Comparison of ENCODE assay signal across 9 cellular contexts in genomic region chr11:35945137-35945518, GRCh38. TPM values are rescaled to one million over a fixed set of nuclear protein-coding genes. Genes with fewer than 3 reads are reported as not detected.
DNase-seq lines count a peak whose midpoint lies in the region; ATAC-seq and TF ChIP-seq lines count a peak whose summit lies in the region.
"Had no signal": no experiment of that assay in that cellular context is flagged by ENCODE, and none has a peak within 500 bp of the region (broad histone marks: within the 10 kb centered on the region; RNA-seq: fewer than 3 reads in every experiment).

No MANE protein-coding gene starts in this region.

- peak overlapping the region; percentile 53 to 73 for H3K4me3 ChIP-seq in SK-N-SH (ENCODE audit: low read depth in 2 of 2, low read length in 1 of 2)

- no peak for TF ChIP-seq EP300 in SK-N-SH (IDR thresholded peaks at IDR 0.05; ENCODE audit: borderline replicate concordance in 1 of 2, low read depth in 1 of 2, low read length in 1 of 2)

- peaks cover 42% of the 10 kb centered on the region for H3K27me3 Mint-ChIP-seq in activated CD4-positive, alpha-beta memory T cell treated with anti-CD3 and anti-CD28 coated beads, Interleukin-2, amount 10 ng/mL, durations not matched to agents 7 days and 5 days
- H3K27me3 Mint-ChIP-seq in glutamatergic neuron (ENCODE audit: unreplicated experiment): peaks cover 5% of the 10 kb centered on the region

- no peak for TF ChIP-seq CTCF in SK-N-SH (IDR thresholded peaks at IDR 0.05)
- no peak for TF ChIP-seq CTCF in glutamatergic neuron (IDR thresholded peaks at IDR 0.05; ENCODE audit: partially characterized antibody, unreplicated experiment)

- peaks cover 12% of the 10 kb centered on the region in 2 experiments; a peak in 2 of 4 replicates for H3K4me1 ChIP-seq in SK-N-SH (ENCODE audit: control insufficient read depth in 1 of 2, insufficient read depth in 2 of 2, low read depth in 1 of 2, low read length in 1 of 2)

- DNase-seq in SK-N-SH: no peak
- DNase-seq in activated CD4-positive, alpha-beta memory T cell treated with anti-CD3 and anti-CD28 coated beads, Interleukin-2, amount 10 ng/mL, durations not matched to agents 7 days and 5 days: no peak
- DNase-seq in glutamatergic neuron: no peak
- DNase-seq in stimulated activated effector memory CD8-positive, alpha-beta T cell treated with anti-CD3 and anti-CD28 coated beads, Interleukin-12 subunit alpha, Interleukin-12 subunit beta, amount 100 ng/mL, for 72 hours (ENCODE audit: low spot score in 2 of 2): no peak
- DNase-seq in stimulated activated CD4-positive, alpha-beta T cell treated with anti-CD3 and anti-CD28 coated beads, Interleukin-12 subunit alpha, Interleukin-12 subunit beta, amount 100 ng/mL, for 4 hours: no peak
- no peak for DNase-seq in hypothalamus (lab: John Stamatoyannopoulos, UW)
- DNase-seq in SHP77 (lab: John Stamatoyannopoulos, UW): no peak
- DNase-seq: Karpas-422 had no signal

- H3K9me2 ChIP-seq in SK-N-SH: no peaks in the 10 kb centered on the region

- no peak for TF ChIP-seq RAD21 in SK-N-SH (IDR thresholded peaks at IDR 0.05; ENCODE audit: low read length)

- H3K27ac Mint-ChIP-seq in activated CD4-positive, alpha-beta memory T cell treated with anti-CD3 and anti-CD28 coated beads, Interleukin-2, amount 10 ng/mL, durations not matched to agents 7 days and 5 days: no peak overlapping the region
- peak overlapping the region; percentile 93 for H3K27ac Mint-ChIP-seq in glutamatergic neuron (ENCODE audit: unreplicated experiment)
- H3K27ac Mint-ChIP-seq in stimulated activated effector memory CD8-positive, alpha-beta T cell treated with anti-CD3 and anti-CD28 coated beads, Interleukin-12 subunit alpha, Interleukin-12 subunit beta, amount 100 ng/mL, for 72 hours: no peak overlapping the region

- H4K20me1 ChIP-seq in SK-N-SH (ENCODE audit: insufficient read depth): peaks cover 12% of the 10 kb centered on the region; the same call in 1 of the 2 replicates

- no peaks in the 10 kb centered on the region for H3K9me3 ChIP-seq in SK-N-SH

- peaks cover 49% of the 10 kb centered on the region for H3K79me2 ChIP-seq in SK-N-SH (ENCODE audit: insufficient read depth)

- 92% methylated on average over 2 of the region's 2 CpGs for WGBS in SK-N-SH (ENCODE audit: low lambda C conversion rate)

- H2AFZ ChIP-seq in SK-N-SH (ENCODE audit: low read depth): peak overlapping the region; percentile 78

- H3K27ac ChIP-seq in SK-N-SH (ENCODE audit: low read depth in 2 of 2, low read length in 1 of 2): peak overlapping the region in 1 of 2 experiments; percentile 25; a peak in 1 of 4 replicates

- peak overlapping the region; percentile 98 for H3K4me2 ChIP-seq in SK-N-SH

- CTCF ChIA-PET in SK-N-SH (lab: Yijun Ruan, JAX): interaction anchor here (1.2 to 1.3 kb wide), 3 partner anchors 29 to 139 kb away, joined by 3 to 7 read pairs (median 4); no protein-coding TSS in a partner anchor
- CTCF ChIA-PET in activated CD4-positive, alpha-beta memory T cell treated with anti-CD3 and anti-CD28 coated beads, Interleukin-2, amount 10 ng/mL, durations not matched to agents 7 days and 5 days (lab: Charles Lee): no interaction called here

- H3K36me3 ChIP-seq in SK-N-SH (replicated peaks in 1 of 2; ENCODE audit: control insufficient read depth in 1 of 2, insufficient read depth in 2 of 2, low read length in 1 of 2): no peaks in the 10 kb centered on the region

- no peaks in the 10 kb centered on the region for H3K27me3 ChIP-seq in SK-N-SH (ENCODE audit: insufficient read depth)

- no peaks in the 10 kb centered on the region for H3F3A ChIP-seq in SK-N-SH (replicated peaks; ENCODE audit: insufficient read depth)

- POLR2A ChIA-PET in SK-N-SH (lab: Yijun Ruan, JAX): interaction anchor here (1.1 kb wide), 1 partner anchor 24 kb away, joined by 3 read pairs; no protein-coding TSS in a partner anchor
- POLR2A ChIA-PET in activated CD4-positive, alpha-beta memory T cell treated with anti-CD3 and anti-CD28 coated beads, Interleukin-2, amount 10 ng/mL, durations not matched to agents 7 days and 5 days (lab: Charles Lee): no interaction called here

- no peak for ATAC-seq in SK-N-SH treated with all-trans-retinoic acid at 6 μM for 48 hours
- no peak for ATAC-seq in stimulated activated effector memory CD8-positive, alpha-beta T cell treated with anti-CD3 and anti-CD28 coated beads, Interleukin-12 subunit alpha, Interleukin-12 subunit beta, amount 100 ng/mL, for 72 hours

- H3K36me3 Mint-ChIP-seq in activated CD4-positive, alpha-beta memory T cell treated with anti-CD3 and anti-CD28 coated beads, Interleukin-2, amount 10 ng/mL, durations not matched to agents 7 days and 5 days (ENCODE audit: low read depth): no peaks in the 10 kb centered on the region
- H3K36me3 Mint-ChIP-seq in glutamatergic neuron (ENCODE audit: unreplicated experiment): peaks cover 7% of the 10 kb centered on the region
- no peaks in the 10 kb centered on the region for H3K36me3 Mint-ChIP-seq in stimulated activated effector memory CD8-positive, alpha-beta T cell treated with anti-CD3 and anti-CD28 coated beads, Interleukin-12 subunit alpha, Interleukin-12 subunit beta, amount 100 ng/mL, for 72 hours

- H3K9ac ChIP-seq in SK-N-SH: peak overlapping the region; percentile 73

- peaks cover 5% of the 10 kb centered on the region for H3K4me1 Mint-ChIP-seq in activated CD4-positive, alpha-beta memory T cell treated with anti-CD3 and anti-CD28 coated beads, Interleukin-2, amount 10 ng/mL, durations not matched to agents 7 days and 5 days
- H3K4me1 Mint-ChIP-seq in glutamatergic neuron (ENCODE audit: low read depth, unreplicated experiment): peaks cover 45% of the 10 kb centered on the region
- H3K4me1 Mint-ChIP-seq in stimulated activated effector memory CD8-positive, alpha-beta T cell treated with anti-CD3 and anti-CD28 coated beads, Interleukin-12 subunit alpha, Interleukin-12 subunit beta, amount 100 ng/mL, for 72 hours: peaks cover 6% of the 10 kb centered on the region

- peak overlapping the region; percentile 40 for H3K4me3 Mint-ChIP-seq in activated CD4-positive, alpha-beta memory T cell treated with anti-CD3 and anti-CD28 coated beads, Interleukin-2, amount 10 ng/mL, durations not matched to agents 7 days and 5 days
- H3K4me3 Mint-ChIP-seq in glutamatergic neuron (ENCODE audit: unreplicated experiment): peak overlapping the region; percentile 96
- H3K4me3 Mint-ChIP-seq in stimulated activated effector memory CD8-positive, alpha-beta T cell treated with anti-CD3 and anti-CD28 coated beads, Interleukin-12 subunit alpha, Interleukin-12 subunit beta, amount 100 ng/mL, for 72 hours: peak overlapping the region; percentile 73

- no peaks in the 10 kb centered on the region for H3K9me3 Mint-ChIP-seq in activated CD4-positive, alpha-beta memory T cell treated with anti-CD3 and anti-CD28 coated beads, Interleukin-2, amount 10 ng/mL, durations not matched to agents 7 days and 5 days
- peaks cover 14% of the 10 kb centered on the region for H3K9me3 Mint-ChIP-seq in glutamatergic neuron (ENCODE audit: unreplicated experiment)
- no peaks in the 10 kb centered on the region for H3K9me3 Mint-ChIP-seq in stimulated activated effector memory CD8-positive, alpha-beta T cell treated with anti-CD3 and anti-CD28 coated beads, Interleukin-12 subunit alpha, Interleukin-12 subunit beta, amount 100 ng/mL, for 72 hours

TF ChIP-seq in SK-N-SH, 30 proteins besides CTCF, POLR2A, EP300 and RAD21 (continues in another document):
- TF ChIP-seq GABPA (IDR thresholded peaks at IDR 0.05; ENCODE audit: low read depth) (no peak), NRF1 (IDR thresholded peaks at IDR 0.05; ENCODE audit: low read depth, low read length) (no peak), ZBTB33 (IDR thresholded peaks at IDR 0.05; ENCODE audit: borderline replicate concordance, low read depth) (no peak), GATA2 (CRISPR knock-in tag; IDR thresholded peaks at IDR 0.05) (no peak)

TF ChIP-seq in SK-N-SH treated with all-trans-retinoic acid at 6 μM for 48 hours, 23 proteins besides CTCF, POLR2A, EP300 and RAD21:
- no peak for TF ChIP-seq TOX (CRISPR knock-in tag; IDR thresholded peaks at IDR 0.05; ENCODE audit: borderline replicate concordance)

RNA-seq across cellular contexts. Expression of gene LDLRAD3, which starts 1.3 kb away (rescaled TPM):
- polyA plus RNA-seq in SK-N-SH (2012; rRNA removed): 10.6 and 11.0 TPM in 2 replicates
- polyA plus RNA-seq in SK-N-SH (2012; cell fraction: cytosol; rRNA removed): 9.4 and 10.9 TPM in 2 replicates
- polyA plus RNA-seq in SK-N-SH (2012; cell fraction: nucleus; rRNA removed): 6.1 and 10.9 TPM in 2 replicates
- not detected for total RNA-seq in activated CD4-positive, alpha-beta memory T cell treated with anti-CD3 and anti-CD28 coated beads, Interleukin-2, amount 10 ng/mL, durations not matched to agents 7 days and 5 days
- 59.9 TPM for total RNA-seq in glutamatergic neuron (ENCODE audit: unreplicated experiment)

Comparison
In these comparisons a context has a peak if more than half of its experiments do, and no peak if none do; other contexts are left out.
1. H3K4me3 Mint-ChIP-seq: peak in every context shown above with its lines; median percentile 96 in glutamatergic neuron; 73 in stimulated activated effector memory CD8-positive, alpha-beta T cell treated with anti-CD3 and anti-CD28 coated beads, Interleukin-12 subunit alpha, Interleukin-12 subunit beta, amount 100 ng/mL, for 72 hours; 40 in activated CD4-positive, alpha-beta memory T cell treated with anti-CD3 and anti-CD28 coated beads, Interleukin-2, amount 10 ng/mL, durations not matched to agents 7 days and 5 days.
2. RNA of gene LDLRAD3, which starts 1.3 kb away (total RNA-seq): 59.9 TPM in glutamatergic neuron (single experiment); not detected in activated CD4-positive, alpha-beta memory T cell treated with anti-CD3 and anti-CD28 coated beads, Interleukin-2, amount 10 ng/mL, durations not matched to agents 7 days and 5 days; every median in the first group is over 10 times any median in the second.